Comparison of ENCODE assay signal across 20 cellular contexts in the genomic region with DNA sequence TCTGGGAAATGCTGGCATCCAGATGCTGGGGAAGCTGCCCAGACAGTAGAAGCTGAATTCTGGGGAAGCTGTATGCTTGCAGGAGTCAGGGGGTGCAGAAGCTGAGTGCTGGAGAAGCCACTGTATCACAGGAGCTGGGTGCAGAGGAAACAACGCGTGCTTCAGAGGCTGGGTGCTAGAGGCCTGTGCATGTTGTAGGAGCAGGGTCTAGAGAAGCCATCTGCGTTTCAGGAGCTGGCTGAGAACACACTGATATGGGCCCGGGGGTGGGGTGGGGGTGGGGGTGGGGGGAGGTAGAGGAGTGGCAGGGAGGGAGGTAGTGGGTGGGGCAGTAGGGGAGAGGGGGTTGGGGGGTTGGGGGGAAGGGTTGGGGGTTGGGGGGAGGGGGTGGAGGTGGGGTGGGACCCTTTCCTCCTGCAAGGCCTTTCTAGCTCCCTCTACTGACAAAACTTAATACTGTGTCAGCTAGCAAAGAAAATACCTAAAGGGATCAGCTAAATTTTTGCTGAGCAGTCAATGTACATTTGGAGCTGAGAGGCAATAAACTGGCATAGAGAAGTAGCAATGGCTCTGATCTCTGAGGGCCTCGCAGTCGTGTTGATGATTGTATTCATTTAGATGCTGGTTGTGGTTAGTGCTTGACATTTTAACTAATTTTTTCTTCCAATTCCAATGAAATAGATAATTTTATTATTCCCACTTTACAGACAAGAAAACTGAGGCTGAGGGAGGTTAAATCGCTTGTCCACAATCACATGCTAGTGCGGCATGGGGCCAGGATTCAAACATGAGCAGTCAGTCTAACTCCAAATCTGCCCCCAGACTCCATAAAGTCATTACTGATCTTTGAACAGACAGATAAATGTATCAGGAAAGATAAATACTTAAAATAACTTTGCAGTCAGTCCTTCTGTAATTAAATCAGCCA.
DNase-seq lines count a peak whose midpoint lies in the region; ATAC-seq and TF ChIP-seq lines count a peak whose summit lies in the region.
"Had no signal": no experiment of that assay in that cellular context is flagged by ENCODE, and none has a peak within 500 bp of the region (broad histone marks: within the 10 kb centered on the region; RNA-seq: fewer than 3 reads in every experiment).

No MANE protein-coding gene starts in this region.

- CTCF ChIA-PET in Calu3 (lab: Charles Lee), result interaction anchor here (1.0 kb wide), 1 partner anchor 202 kb away, joined by 3 read pairs; no protein-coding TSS in a partner anchor

- TF ChIP-seq POLR2A in tibial nerve (IDR thresholded peaks at IDR 0.05), result no peak

- H3K27me3 ChIP-seq in left ventricle myocardium inferior (ENCODE audit: low read depth), result no peaks in the 10 kb centered on the region
- no peaks in the 10 kb centered on the region for H3K27me3 ChIP-seq in tibial nerve
- H3K27me3 ChIP-seq: esophagus muscularis mucosa, heart right ventricle, MG63, uterus had no signal

- H3K27ac ChIP-seq in left ventricle myocardium inferior (replicated peaks), result no peak overlapping the region
- H3K27ac ChIP-seq in tibial nerve, result peak overlapping the region in 3 of 4 donors; percentile 68 to 86 (median 86)
- H3K27ac ChIP-seq: heart right ventricle, uterus had no signal

- DNase-seq in left ventricle myocardium inferior, result no peak
- no peak for DNase-seq in Right ventricle myocardium inferior (ENCODE audit: missing footprints)
- peak; percentile 40 for DNase-seq in OCI-M1 (lab: John Stamatoyannopoulos, UW)
- no peak for DNase-seq in epithelial cell of proximal tubule (ENCODE audit: low read depth)
- DNase-seq in tibial nerve (ENCODE audit: low spot score in 2 of 2), result no peak
- DNase-seq in NCI-H510A (lab: John Stamatoyannopoulos, UW), result no peak
- no peak for DNase-seq in DMS79 (lab: John Stamatoyannopoulos, UW)
- no peak for DNase-seq in Calu3
- DNase-seq: activated T-cell treated with anti-CD3 and anti-CD28 coated beads, Interleukin-2, amount 50 U/mL, for 24 hours; heart right ventricle; HFFc6; kidney; MG63; NCI-H2081; NCI-H774; uterus had no signal

- intact Hi-C loops in left ventricle myocardium inferior (cut with micrococcal nuclease), result no loop called here
- intact Hi-C loops in Right ventricle myocardium inferior (cut with DNase I), result loop anchor here (5.0 kb wide), 1 partner anchor 46 kb away; no protein-coding TSS in a partner anchor
- intact Hi-C loops in Calu3 (cut with micrococcal nuclease; ENCODE audit: unreplicated experiment), result no loop called here

- ATAC-seq in Right ventricle myocardium inferior, result no peak
- ATAC-seq: heart right ventricle had no signal

- H3K4me3 ChIP-seq in left ventricle myocardium inferior (no peak overlapping the region), epithelial cell of proximal tubule (ENCODE audit: low read depth, low read length) (no peak overlapping the region), tibial nerve (no peak overlapping the region)
- H3K4me3 ChIP-seq: esophagus muscularis mucosa, heart right ventricle, MG63, uterus had no signal

- no peak overlapping the region for H3K27ac Mint-ChIP-seq in Calu3 (ENCODE audit: unreplicated experiment)
- H3K27ac Mint-ChIP-seq: activated naive CD4-positive, alpha-beta T cell treated with anti-CD3 and anti-CD28 coated beads, Interleukin-2, amount 50 U/mL, for 24 hours; activated T-cell treated with anti-CD3 and anti-CD28 coated beads, Interleukin-2, amount 50 U/mL, for 24 hours; HFFc6; memory B cell; nephron had no signal

- no peak overlapping the region for H3K4me3 Mint-ChIP-seq in Calu3 (ENCODE audit: low read depth, unreplicated experiment)
- H3K4me3 Mint-ChIP-seq: activated naive CD4-positive, alpha-beta T cell treated with anti-CD3 and anti-CD28 coated beads, Interleukin-2, amount 50 U/mL, for 24 hours; activated T-cell treated with anti-CD3 and anti-CD28 coated beads, Interleukin-2, amount 50 U/mL, for 24 hours; HFFc6; memory B cell; nephron had no signal

- no peaks in the 10 kb centered on the region for H3K27me3 Mint-ChIP-seq in Calu3 (ENCODE audit: unreplicated experiment)
- H3K27me3 Mint-ChIP-seq: activated naive CD4-positive, alpha-beta T cell treated with anti-CD3 and anti-CD28 coated beads, Interleukin-2, amount 50 U/mL, for 24 hours; activated T-cell treated with anti-CD3 and anti-CD28 coated beads, Interleukin-2, amount 50 U/mL, for 24 hours; memory B cell had no signal

- peak; percentile 20 for TF ChIP-seq CTCF in left ventricle myocardium inferior (IDR thresholded peaks at IDR 0.05; ENCODE audit: borderline replicate concordance)
- peak; percentile 37 for TF ChIP-seq CTCF in epithelial cell of proximal tubule (conservative IDR thresholded peaks at IDR 0.05; ENCODE audit: low read depth, low read length)
- no peak for TF ChIP-seq CTCF in tibial nerve (IDR thresholded peaks at IDR 0.05)
- TF ChIP-seq CTCF in Calu3 (IDR thresholded peaks at IDR 0.05; ENCODE audit: unreplicated experiment), result no peak

- H3K4me1 ChIP-seq in left ventricle myocardium inferior (peaks cover 9% of the 10 kb centered on the region), tibial nerve (peaks cover 0 to 9% (median 4%) of the 10 kb centered on the region in 4 donors)
- H3K4me1 ChIP-seq: esophagus muscularis mucosa, uterus had no signal

- 93 to 94% methylated on average over 7 of the region's 8 CpGs for WGBS in tibial nerve, 2 donors

- TF ChIP-seq EP300 in tibial nerve (IDR thresholded peaks at IDR 0.05), result no peak

- no peaks in the 10 kb centered on the region for H3K4me1 Mint-ChIP-seq in Calu3 (ENCODE audit: low read depth, unreplicated experiment)
- H3K4me1 Mint-ChIP-seq: memory B cell, nephron had no signal

- no peaks in the 10 kb centered on the region for H3K36me3 ChIP-seq in left ventricle myocardium inferior
- no peaks in the 10 kb centered on the region for H3K36me3 ChIP-seq in tibial nerve
- H3K36me3 ChIP-seq: esophagus muscularis mucosa, heart right ventricle, MG63, uterus had no signal

- no peaks in the 10 kb centered on the region for H3K9me3 ChIP-seq in left ventricle myocardium inferior (replicated peaks)
- no peaks in the 10 kb centered on the region for H3K9me3 ChIP-seq in tibial nerve
- H3K9me3 ChIP-seq: esophagus muscularis mucosa, heart right ventricle, MG63, uterus had no signal

- BruUV-seq in Calu3 (replicated peaks; lab: Mats Ljungman, UMichigan), result no TSS peak

- H3K9me3 Mint-ChIP-seq in Calu3 (ENCODE audit: low read depth, unreplicated experiment), result no peaks in the 10 kb centered on the region
- H3K9me3 Mint-ChIP-seq: activated naive CD4-positive, alpha-beta T cell treated with anti-CD3 and anti-CD28 coated beads, Interleukin-2, amount 50 U/mL, for 24 hours; activated T-cell treated with anti-CD3 and anti-CD28 coated beads, Interleukin-2, amount 50 U/mL, for 24 hours; memory B cell; nephron had no signal

- no peaks in the 10 kb centered on the region for H3K36me3 Mint-ChIP-seq in Calu3 (ENCODE audit: insufficient read depth, unreplicated experiment)
- H3K36me3 Mint-ChIP-seq: memory B cell had no signal

Comparison
In these comparisons a context has a peak if more than half of its experiments do, and no peak if none do; other contexts are left out.
1. CTCF ChIP-seq: peak in left ventricle myocardium inferior (single experiment) and epithelial cell of proximal tubule (single experiment); none in tibial nerve (0 of 5) and Calu3 (single experiment).